Comparison of ENCODE assay signal across 11 cellular contexts in the genomic region with DNA sequence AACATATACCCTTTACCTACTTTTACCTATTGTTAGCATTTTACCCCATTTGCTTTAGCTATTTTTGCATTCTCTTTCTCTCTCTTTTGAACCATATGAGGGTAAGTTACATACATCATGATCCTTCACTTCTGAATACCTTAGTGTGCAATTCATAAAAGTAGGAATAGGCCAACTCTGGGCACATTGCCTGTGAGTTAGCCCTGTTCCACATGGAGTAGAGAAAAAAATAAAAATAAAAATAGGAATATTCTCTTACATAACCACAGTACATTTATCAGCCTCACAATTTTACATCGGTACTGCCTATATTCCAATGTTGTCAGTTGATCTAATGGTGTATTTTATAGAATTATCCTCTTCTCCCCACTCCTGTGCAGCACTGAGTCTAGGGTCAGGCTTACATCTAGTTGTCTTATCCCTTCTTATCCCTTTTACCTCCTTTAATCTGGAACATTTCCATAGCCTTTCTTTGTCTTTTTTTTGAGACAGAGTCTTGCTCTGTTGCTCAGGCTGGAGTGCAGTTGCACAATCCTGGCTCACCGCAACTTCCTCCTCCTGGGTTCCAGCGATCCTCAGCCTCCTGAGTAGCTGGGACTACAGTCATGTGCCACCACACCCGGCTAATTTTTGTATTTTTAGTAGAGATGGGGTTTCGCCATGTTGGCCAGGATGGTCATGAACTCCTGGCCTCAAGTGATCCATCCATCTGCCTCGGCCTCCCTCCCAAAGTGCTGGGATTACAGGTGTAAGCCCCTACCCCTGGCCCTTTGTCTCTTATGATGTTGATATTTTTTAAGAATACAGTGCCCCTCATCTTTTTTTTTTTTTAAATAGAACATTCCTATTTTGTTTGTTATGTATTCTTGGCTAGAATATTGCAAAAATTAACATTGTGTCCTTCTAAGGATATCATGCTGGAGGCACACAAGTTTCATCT. TPM values are rescaled to one million over a fixed set of nuclear protein-coding genes. Genes with fewer than 3 reads are reported as not detected.
DNase-seq lines count a peak whose midpoint lies in the region; ATAC-seq and TF ChIP-seq lines count a peak whose summit lies in the region.
"Had no signal": no experiment of that assay in that cellular context is flagged by ENCODE, and none has a peak within 500 bp of the region (broad histone marks: within the 10 kb centered on the region; RNA-seq: fewer than 3 reads in every experiment).

No MANE protein-coding gene starts in this region.

- intact Hi-C loops in right cardiac atrium (cut with DNase I): no loop called here

- H3K27ac Mint-ChIP-seq in HFFc6: peak overlapping the region; percentile 45; the same call in 1 of the 2 replicates
- no peak overlapping the region for H3K27ac Mint-ChIP-seq in endothelial cell (ENCODE audit: unreplicated experiment)
- H3K27ac Mint-ChIP-seq: activated CD4-positive, alpha-beta T cell treated with anti-CD3 and anti-CD28 coated beads, Interleukin-2, amount 10 ng/mL, durations not matched to agents 24 days and 14 days had no signal

- H4K20me1 ChIP-seq in smooth muscle cell (ENCODE audit: low read depth): no peaks in the 10 kb centered on the region

- H3K4me3 ChIP-seq in right cardiac atrium (ENCODE audit: low read length): no peak overlapping the region
- no peak overlapping the region for H3K4me3 ChIP-seq in smooth muscle cell

- H3K9me3 Mint-ChIP-seq in HFFc6 (no peaks in the 10 kb centered on the region), endothelial cell (ENCODE audit: unreplicated experiment) (no peaks in the 10 kb centered on the region)
- H3K9me3 Mint-ChIP-seq: activated CD4-positive, alpha-beta T cell treated with anti-CD3 and anti-CD28 coated beads, Interleukin-2, amount 10 ng/mL, durations not matched to agents 24 days and 14 days had no signal

- no peaks in the 10 kb centered on the region for H3K27me3 ChIP-seq in right cardiac atrium (ENCODE audit: control insufficient read depth, insufficient read depth)
- H3K27me3 ChIP-seq in smooth muscle cell (ENCODE audit: low read depth): no peaks in the 10 kb centered on the region

- H3K9me3 ChIP-seq in right cardiac atrium (ENCODE audit: control insufficient read depth, low read length) (no peaks in the 10 kb centered on the region), smooth muscle cell (replicated peaks; ENCODE audit: low read depth) (no peaks in the 10 kb centered on the region)

- H3K36me3 ChIP-seq in smooth muscle cell (ENCODE audit: low read depth): no peaks in the 10 kb centered on the region

- H3K27me3 Mint-ChIP-seq in HFFc6 (ENCODE audit: insufficient read depth) (peaks cover 1% of the 10 kb centered on the region; the same call in 1 of the 2 replicates), endothelial cell (ENCODE audit: unreplicated experiment) (peaks cover 2% of the 10 kb centered on the region)

- H3K4me1 ChIP-seq in right cardiac atrium (ENCODE audit: control insufficient read depth, insufficient read depth, low read length): no peaks in the 10 kb centered on the region
- peaks cover 5% of the 10 kb centered on the region for H3K4me1 ChIP-seq in smooth muscle cell (ENCODE audit: low read depth)

- DNase-seq in HFFc6 (no peak), amniotic epithelial cell (ENCODE audit: low read depth) (peak; percentile 93), right cardiac atrium (peak; percentile 70 to 90 (median 86)), smooth muscle cell (lab: John Stamatoyannopoulos, UW; ENCODE audit: unreplicated experiment) (no peak), NCI-H2107 treated with DMSO at 0.1 percent for 48 hours (lab: John Stamatoyannopoulos, UW; ENCODE audit: unreplicated experiment) (no peak), COLO668 (lab: John Stamatoyannopoulos, UW; ENCODE audit: unreplicated experiment) (no peak), endothelial cell (ENCODE audit: low spot score) (no peak)
- DNase-seq: activated CD4-positive, alpha-beta T cell treated with anti-CD3 and anti-CD28 coated beads, Interleukin-2, amount 10 ng/mL, durations not matched to agents 24 days and 14 days; cortex of kidney; NCI-H748 treated with DMSO at 0.1 percent for 48 hours had no signal

- H3K9ac ChIP-seq in smooth muscle cell (ENCODE audit: low read depth): no peak overlapping the region

- no peak overlapping the region for H2AFZ ChIP-seq in smooth muscle cell (ENCODE audit: low read depth)

- no peak for TF ChIP-seq CTCF in HFFc6 (IDR thresholded peaks at IDR 0.05)
- TF ChIP-seq CTCF in smooth muscle cell (IDR thresholded peaks at IDR 0.05; ENCODE audit: borderline replicate concordance, insufficient read depth, poor library complexity, severe bottlenecking): no peak
- TF ChIP-seq CTCF in endothelial cell (IDR thresholded peaks at IDR 0.05; ENCODE audit: unreplicated experiment): no peak

- peaks cover 16% of the 10 kb centered on the region for H3F3A ChIP-seq in smooth muscle cell (ENCODE audit: low read depth)

- ATAC-seq in right cardiac atrium (peak; percentile 79 to 88), GM21825 (IDR thresholded peaks at IDR 0.05; ENCODE audit: unreplicated experiment) (no peak)

- WGBS in right cardiac atrium: 55% methylated on average over 6 of the region's 6 CpGs
- WGBS in smooth muscle cell (ENCODE audit: low lambda C conversion rate): 49% methylated on average over 6 of the region's 6 CpGs

- H3K36me3 Mint-ChIP-seq in HFFc6 (ENCODE audit: low read depth): no peaks in the 10 kb centered on the region
- no peaks in the 10 kb centered on the region for H3K36me3 Mint-ChIP-seq in endothelial cell (ENCODE audit: low read depth, unreplicated experiment)

- H3K4me1 Mint-ChIP-seq in HFFc6 (ENCODE audit: low read depth) (peaks cover 31% of the 10 kb centered on the region), endothelial cell (ENCODE audit: unreplicated experiment) (no peaks in the 10 kb centered on the region)

- H3K79me2 ChIP-seq in smooth muscle cell (ENCODE audit: low read depth): no peaks in the 10 kb centered on the region

- H3K4me2 ChIP-seq in smooth muscle cell: peak overlapping the region; percentile 53

- H3K4me3 Mint-ChIP-seq in HFFc6: no peak overlapping the region
- no peak overlapping the region for H3K4me3 Mint-ChIP-seq in endothelial cell (ENCODE audit: unreplicated experiment)
- H3K4me3 Mint-ChIP-seq: activated CD4-positive, alpha-beta T cell treated with anti-CD3 and anti-CD28 coated beads, Interleukin-2, amount 10 ng/mL, durations not matched to agents 24 days and 14 days had no signal

- no peak overlapping the region for H3K27ac ChIP-seq in right cardiac atrium (ENCODE audit: low read length)
- H3K27ac ChIP-seq in smooth muscle cell (ENCODE audit: low read depth): peak overlapping the region; percentile 46

RNA-seq across cellular contexts. Expression of a gene that starts 11.1 kb away (rescaled TPM):
- 10 to 100 TPM; 23.6 to 27.5 (median 25.7) TPM for total RNA-seq in HFFc6 (2021; fragmentation: NEBNext Ultra II Directional; extraction: Animal tissue kit (Norgen Biotek cat#: 25700))
- 10 to 100 TPM; 14.5 to 19.2 (median 14.8) TPM for total RNA-seq in right cardiac atrium
- polyA plus RNA-seq in right cardiac atrium: 6.0 TPM
- 19.0 and 20.6 TPM in 2 replicates for total RNA-seq in smooth muscle cell
- 6.8 and 8.0 TPM in 2 replicates for polyA plus RNA-seq in smooth muscle cell
- 7.7 TPM for total RNA-seq in endothelial cell (ENCODE audit: unreplicated experiment)

Comparison
In these comparisons a context has a peak if more than half of its experiments do, and no peak if none do; other contexts are left out.
1. DNase-seq: peak in amniotic epithelial cell (single experiment) and right cardiac atrium (3 of 3); none in HFFc6 (single experiment), smooth muscle cell (single experiment), NCI-H2107 treated with DMSO at 0.1 percent for 48 hours (single experiment), COLO668 (single experiment) and endothelial cell (single experiment).